In genomic region chr5:88235828-88236227, GRCh38 we compare ENCODE assay signal across 16 cellular contexts. TPM values are rescaled to one million over a fixed set of nuclear protein-coding genes. Genes with fewer than 3 reads are reported as not detected.
A peak's percentile ranks its signal among the peaks of the same experiment; 100 is the strongest.
DNase-seq lines count a peak whose midpoint lies in the region; ATAC-seq, FAIRE-seq and TF ChIP-seq lines count a peak whose summit lies in the region.
"Had no signal": no experiment of that assay in that cellular context is flagged by ENCODE, and none has a peak within 500 bp of the region (broad histone marks: within the 10 kb centered on the region; RNA-seq: fewer than 3 reads in every experiment).

No MANE protein-coding gene starts in this region.

- H3K79me2 ChIP-seq in H1 (ENCODE audit: control insufficient read depth in 1 of 2, insufficient read depth in 2 of 2, low read length in 2 of 2) (peaks cover 0 to 11% of the 10 kb centered on the region in 2 experiments; a peak in 2 of 4 replicates), mesendoderm (ENCODE audit: control insufficient read depth, insufficient read depth, low read length) (no peaks in the 10 kb centered on the region)

- H2BK15ac ChIP-seq in H1 (ENCODE audit: low read length) (no peak overlapping the region), mesendoderm (replicated peaks; ENCODE audit: low read depth) (no peak overlapping the region)

- peaks cover 0 to 10% of the 10 kb centered on the region in 2 donors for H3K4me1 Mint-ChIP-seq in stimulated activated naive B cell treated with anti-CD40 and anti-IgM and Interleukin-4, amounts not matched to agents 10 μg/mL and 1 μg/mL and 100 μg/mL, for 72 hours
- H3K4me1 Mint-ChIP-seq: CD14-positive monocyte had no signal

- H3K23ac ChIP-seq in H1 (ENCODE audit: insufficient read length) (no peak overlapping the region), mesendoderm (ENCODE audit: low read length) (no peak overlapping the region)

- H3K27me3 Mint-ChIP-seq in stimulated activated naive B cell treated with anti-CD40 and anti-IgM and Interleukin-4, amounts not matched to agents 10 μg/mL and 1 μg/mL and 100 μg/mL, for 72 hours, result no peaks in the 10 kb centered on the region
- H3K27me3 Mint-ChIP-seq: CD4-positive, alpha-beta memory T cell had no signal

- POLR2A ChIA-PET in H1 (lab: Charles Lee; ENCODE audit: partially characterized antibody), result interaction anchor here (1.0 to 1.2 kb wide), 2 partner anchors 26 to 154 kb away, joined by 3 to 4 read pairs; no protein-coding TSS in a partner anchor

- H4K8ac ChIP-seq in H1 (ENCODE audit: extremely low read depth, insufficient read depth, low read length), result no peak overlapping the region
- no peak overlapping the region for H4K8ac ChIP-seq in mesendoderm (ENCODE audit: low read depth, low read length)

- no peaks in the 10 kb centered on the region for H3K79me1 ChIP-seq in H1 (ENCODE audit: low read depth, low read length)
- H3K79me1 ChIP-seq in mesendoderm (ENCODE audit: low read length), result no peaks in the 10 kb centered on the region

- H3K27ac Mint-ChIP-seq in stimulated activated naive B cell treated with anti-CD40 and anti-IgM and Interleukin-4, amounts not matched to agents 10 μg/mL and 1 μg/mL and 100 μg/mL, for 72 hours, result no peak overlapping the region
- H3K27ac Mint-ChIP-seq: CD14-positive monocyte had no signal

- H3K4me2 ChIP-seq in H1 (ENCODE audit: insufficient read depth in 1 of 2, low read depth in 2 of 2, low read length in 2 of 2), result no peak overlapping the region; a peak in 1 of 4 replicates
- H3K4me2 ChIP-seq in mesendoderm (ENCODE audit: low read length), result no peak overlapping the region
- H3K4me2 ChIP-seq: BLaER1 had no signal

- H3K9ac ChIP-seq in HUES48 (ENCODE audit: low read depth, low read length) (no peak overlapping the region), H1 (replicated peaks in 1 of 4; ENCODE audit: extremely low read depth in 1 of 4, low read depth in 3 of 4, low read length in 3 of 4) (no peak overlapping the region), mesendoderm (ENCODE audit: low read length) (no peak overlapping the region)
- H3K9ac ChIP-seq: BLaER1 had no signal

- no peaks in the 10 kb centered on the region; the same call in 1 of the 2 replicates for H3K36me3 ChIP-seq in HUES48 (ENCODE audit: control insufficient read depth, insufficient read depth, low read length)
- peaks cover 0 to 5% (median 0%) of the 10 kb centered on the region in 4 experiments; a peak in 1 of 8 replicates for H3K36me3 ChIP-seq in H1 (ENCODE audit: control insufficient read depth in 2 of 4, insufficient read depth in 4 of 4, low read length in 3 of 4)
- no peaks in the 10 kb centered on the region for H3K36me3 ChIP-seq in mesendoderm (ENCODE audit: control insufficient read depth, insufficient read depth, low read length)
- H3K36me3 ChIP-seq: HAP-1 had no signal

- H3K27me3 ChIP-seq in HUES48 (ENCODE audit: control insufficient read depth, insufficient read depth, low read length), result no peaks in the 10 kb centered on the region
- H3K27me3 ChIP-seq in H1 (replicated peaks in 1 of 4; ENCODE audit: control insufficient read depth in 3 of 4, extremely low read depth in 1 of 4, insufficient read depth in 3 of 4, low read length in 3 of 4), result no peaks in the 10 kb centered on the region
- no peaks in the 10 kb centered on the region for H3K27me3 ChIP-seq in mesendoderm (ENCODE audit: insufficient read depth, low read length, poor library complexity)
- H3K27me3 ChIP-seq: BLaER1 had no signal

- H3K4me1 ChIP-seq in HUES48 (ENCODE audit: control insufficient read depth, insufficient read depth, low read length) (peaks cover 45% of the 10 kb centered on the region), H1 (replicated peaks in 1 of 4; ENCODE audit: control insufficient read depth in 3 of 4, insufficient read depth in 4 of 4, low read length in 3 of 4) (peaks cover 0 to 10% (median 6%) of the 10 kb centered on the region in 4 experiments; a peak in 5 of 7 replicates), mesendoderm (ENCODE audit: control insufficient read depth, low read depth, low read length) (peaks cover 8% of the 10 kb centered on the region)
- H3K4me1 ChIP-seq: BLaER1 had no signal

- no peak overlapping the region for H3K14ac ChIP-seq in H1 (ENCODE audit: insufficient read length)

- no peak overlapping the region for H2BK12ac ChIP-seq in H1 (ENCODE audit: low read depth, low read length)

- H3K27ac ChIP-seq in HUES48 (ENCODE audit: low read depth, low read length) (peak overlapping the region; percentile 66), H1 (ENCODE audit: low read depth, low read length) (no peak overlapping the region), mesendoderm (ENCODE audit: low read depth, low read length) (no peak overlapping the region)
- H3K27ac ChIP-seq: BLaER1 had no signal

- no peak overlapping the region for H2BK20ac ChIP-seq in H1 (ENCODE audit: low read length)

- H4K5ac ChIP-seq in H1 (ENCODE audit: insufficient read length, low read depth, low read length), result no peak overlapping the region
- no peak overlapping the region for H4K5ac ChIP-seq in mesendoderm (ENCODE audit: low read length)

- TF ChIP-seq EP300 in H1 (IDR thresholded peaks at IDR 0.05; ENCODE audit: borderline replicate concordance in 1 of 2, low read depth in 2 of 2, low read length in 2 of 2), result no peak

- H3K56ac ChIP-seq in H1 (replicated peaks; ENCODE audit: insufficient read length, low read depth, low read length), result no peak overlapping the region
- H3K56ac ChIP-seq in mesendoderm (ENCODE audit: low read length), result no peak overlapping the region

- FAIRE-seq in H1 (lab: Jason Lieb, UNC), result peak; percentile 80

- ATAC-seq in stimulated activated naive B cell treated with anti-CD40 and anti-IgM and Interleukin-4, amounts not matched to agents 10 μg/mL and 1 μg/mL and 100 μg/mL, for 72 hours (replicated peaks), result no peak
- ATAC-seq in HG03175 (IDR thresholded peaks at IDR 0.05; ENCODE audit: unreplicated experiment), result no peak

- H3K4me3 ChIP-seq in HUES48 (ENCODE audit: low read depth, low read length) (no peak overlapping the region), H1 (ENCODE audit: extremely low read depth in 1 of 4, insufficient read depth in 2 of 4, low read depth in 3 of 4, low read length in 4 of 4) (peak overlapping the region in 1 of 4 experiments; percentile 17; a peak in 1 of 8 replicates), mesendoderm (ENCODE audit: low read length) (no peak overlapping the region)
- H3K4me3 ChIP-seq: BLaER1, HAP-1 had no signal

- H3K9me3 Mint-ChIP-seq in stimulated activated naive B cell treated with anti-CD40 and anti-IgM and Interleukin-4, amounts not matched to agents 10 μg/mL and 1 μg/mL and 100 μg/mL, for 72 hours, result no peaks in the 10 kb centered on the region
- H3K9me3 Mint-ChIP-seq: CD4-positive, alpha-beta memory T cell had no signal

- no peak for TF ChIP-seq POLR2A in H1 (IDR thresholded peaks at IDR 0.05; ENCODE audit: control extremely low read depth in 1 of 2, low read depth in 2 of 2, low read length in 2 of 2)

- H3K9me3 ChIP-seq in HUES48 (ENCODE audit: control insufficient read depth, insufficient read depth, low read length), result no peaks in the 10 kb centered on the region
- H3K9me3 ChIP-seq in H1 (ENCODE audit: insufficient read depth in 2 of 2, low read depth in 1 of 2, low read length in 1 of 2), result no peaks in the 10 kb centered on the region
- H3K9me3 ChIP-seq: BLaER1, HAP-1 had no signal

- H4K91ac ChIP-seq in H1 (replicated peaks; ENCODE audit: insufficient read length, low read length), result no peak overlapping the region

- DNase-seq in ELF-1 (ENCODE audit: low read depth, low spot score) (peak; percentile 15), H1 (ENCODE audit: low read depth in 1 of 2, low spot score in 2 of 2) (no peak), mesendoderm (peak; percentile 67), NCI-H524 treated with DMSO at 0.1 percent for 48 hours (lab: John Stamatoyannopoulos, UW) (no peak)
- DNase-seq in stimulated activated naive B cell treated with anti-CD40 and anti-IgM and Interleukin-4, amounts not matched to agents 10 μg/mL and 1 μg/mL and 100 μg/mL, for 72 hours, result no peak
- DNase-seq in activated effector memory CD4-positive, alpha-beta T cell treated with anti-CD3 and anti-CD28 coated beads, Interleukin-2, amount 50 U/mL, for 16 hours, result no peak
- DNase-seq: 8988T; CD4-positive, alpha-beta memory T cell; DMS153; DMS79; GF-D8 had no signal

- H3K4ac ChIP-seq in H1 (replicated peaks; ENCODE audit: insufficient read length, low read depth, low read length), result no peak overlapping the region
- no peak overlapping the region for H3K4ac ChIP-seq in mesendoderm (ENCODE audit: low read depth, low read length)

- WGBS in H1 (ENCODE audit: extremely low coverage in 1 of 2, insufficient coverage in 1 of 2, insufficient read length in 1 of 2, insufficient replicate concordance in 2 of 2, low coverage in 1 of 2, low lambda C conversion rate in 2 of 2, missing lambda C conversion rate in 1 of 2), 2 experiments, result 62% methylated on average over 4 of the region's 4 CpGs; no CpG with 5 or more reads in 1 of the 2 experiments
- WGBS in mesendoderm (ENCODE audit: extremely low coverage, insufficient coverage, low lambda C conversion rate), result no CpG with 5 or more reads among the region's 4 CpGs

- H3K36me3 Mint-ChIP-seq in stimulated activated naive B cell treated with anti-CD40 and anti-IgM and Interleukin-4, amounts not matched to agents 10 μg/mL and 1 μg/mL and 100 μg/mL, for 72 hours, result peaks cover 26 to 36% of the 10 kb centered on the region in 2 donors

- no peak overlapping the region for H2AFZ ChIP-seq in H1 (ENCODE audit: low read length)

- TF ChIP-seq RAD21 in H1 (IDR thresholded peaks at IDR 0.05 in 1 of 2, conservative IDR thresholded peaks at IDR 0.05 in 1 of 2; ENCODE audit: low read depth in 2 of 2, low read length in 2 of 2), result no peak

- no peak overlapping the region for H3K4me3 Mint-ChIP-seq in stimulated activated naive B cell treated with anti-CD40 and anti-IgM and Interleukin-4, amounts not matched to agents 10 μg/mL and 1 μg/mL and 100 μg/mL, for 72 hours
- H3K4me3 Mint-ChIP-seq: CD14-positive monocyte; CD4-positive, alpha-beta memory T cell had no signal

- CTCF ChIA-PET in H1 (lab: Charles Lee; ENCODE audit: partially characterized antibody), result interaction anchor here (0.7 to 2.4 kb wide), 7 partner anchors 9 to 455 kb away, joined by 3 to 8 read pairs (median 3); no protein-coding TSS in a partner anchor

- peaks cover 0 to 3% of the 10 kb centered on the region in 2 experiments for H4K20me1 ChIP-seq in H1 (replicated peaks in 1 of 2; ENCODE audit: control insufficient read depth in 1 of 2, insufficient read depth in 2 of 2, low read length in 2 of 2)
- H4K20me1 ChIP-seq: BLaER1 had no signal

- no peaks in the 10 kb centered on the region for H3K23me2 ChIP-seq in H1 (ENCODE audit: low read depth, low read length)

- no peak overlapping the region for H2BK5ac ChIP-seq in H1 (ENCODE audit: low read depth, low read length)
- H2BK5ac ChIP-seq in mesendoderm (ENCODE audit: low read length), result no peak overlapping the region

- H2BK120ac ChIP-seq in H1 (replicated peaks; ENCODE audit: low read depth, low read length), result no peak overlapping the region
- H2BK120ac ChIP-seq in mesendoderm (ENCODE audit: low read depth, low read length), result no peak overlapping the region

- H3K18ac ChIP-seq in H1 (ENCODE audit: extremely low read depth, low read length) (no peak overlapping the region), mesendoderm (ENCODE audit: low read length) (no peak overlapping the region)

- H2AK5ac ChIP-seq in H1 (ENCODE audit: low read depth, low read length) (no peak overlapping the region), mesendoderm (ENCODE audit: low read length) (no peak overlapping the region)

- no peak for TF ChIP-seq CTCF in H1 (IDR thresholded peaks at IDR 0.05; ENCODE audit: control extremely low read depth in 1 of 3, insufficient read depth in 1 of 3, low read depth in 1 of 3, low read length in 3 of 3)

RNA-seq across cellular contexts. Expression of gene TMEM161B, which starts 32.8 kb away (rescaled TPM):
- total RNA-seq in H1 (2021; fragmentation: NEBNext Ultra II Directional; extraction: Animal tissue kit (Norgen Biotek cat#: 25700)), result 13.6 and 13.8 TPM in 2 replicates
- 4.1 and 7.4 TPM in 2 replicates for polyA plus RNA-seq in H1 (2011; rRNA removed)
- polyA plus RNA-seq in H1 (2011; cell fraction: cytosol; rRNA removed), result 8.8 TPM
- polyA plus RNA-seq in H1 (2011; cell fraction: nucleus; rRNA removed), result 6.0 TPM
- polyA plus RNA-seq in H1 (2012, experiment 1 of 2), result 6.6 to 9.5 TPM (median 7.5 TPM) in 4 replicates
- 0.60 TPM for polyA plus RNA-seq in H1 (2012, experiment 2 of 2)
- 17.8 TPM for polyA plus RNA-seq in H1 (2013, experiment 1 of 2)
- polyA plus RNA-seq in H1 (2013, experiment 2 of 2), result 18.4 TPM
- polyA minus RNA-seq in H1 (2011; rRNA and poly(A)+ RNA removed), result 19.5 and 20.3 TPM in 2 replicates
- 7.8 TPM for polyA minus RNA-seq in H1 (2011; cell fraction: cytosol; rRNA and poly(A)+ RNA removed)
- polyA minus RNA-seq in H1 (2011; cell fraction: nucleus; rRNA and poly(A)+ RNA removed), result 52.6 TPM
- 8.5 TPM for polyA plus RNA-seq in mesendoderm (2013, experiment 1 of 2)
- 8.6 TPM for polyA plus RNA-seq in mesendoderm (2013, experiment 2 of 2)

Comparison
In these comparisons a context has a peak if more than half of its experiments do, and no peak if none do; other contexts are left out.
1. DNase-seq: peak in ELF-1 (single experiment) and mesendoderm (single experiment); none in H1 (0 of 2), NCI-H524 treated with DMSO at 0.1 percent for 48 hours (single experiment), stimulated activated naive B cell treated with anti-CD40 and anti-IgM and Interleukin-4, amounts not matched to agents 10 μg/mL and 1 μg/mL and 100 μg/mL, for 72 hours (single experiment) and activated effector memory CD4-positive, alpha-beta T cell treated with anti-CD3 and anti-CD28 coated beads, Interleukin-2, amount 50 U/mL, for 16 hours (single experiment).